Comparison of ENCODE assay signal across 16 cellular contexts in the genomic region with DNA sequence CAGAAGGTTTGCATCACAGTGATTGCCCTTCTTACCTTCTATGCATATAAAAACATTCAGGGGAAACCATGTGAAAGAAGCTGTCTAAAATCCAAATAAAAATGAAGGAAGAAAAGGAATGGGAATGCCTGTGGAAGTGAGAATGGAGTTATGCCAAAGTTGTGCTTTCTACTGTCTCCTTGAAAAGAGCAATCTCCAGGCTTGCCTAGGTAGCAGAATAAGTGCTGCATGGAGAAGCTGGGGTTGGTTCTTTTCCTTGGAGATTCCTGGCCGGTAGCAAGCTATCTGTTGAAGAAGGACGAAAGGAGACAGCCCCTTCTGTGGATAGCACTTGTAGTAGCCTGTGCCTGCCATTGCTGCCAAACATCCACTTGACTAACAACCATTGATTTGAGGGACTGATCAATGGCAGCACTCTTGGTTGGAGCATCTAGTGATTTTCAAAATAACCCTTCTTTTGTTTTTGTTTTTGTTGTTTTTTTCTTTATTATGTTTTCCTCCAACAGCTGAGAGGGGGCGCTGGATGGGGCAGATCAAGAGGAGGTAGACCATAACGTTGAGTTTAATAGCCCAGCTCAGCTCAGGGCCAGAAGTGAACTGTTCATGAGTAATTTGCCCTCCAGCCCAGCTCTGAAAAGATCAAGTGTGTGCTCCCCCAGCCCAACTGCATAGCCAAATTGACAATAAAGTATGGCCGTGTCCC. TPM values are rescaled to one million over a fixed set of nuclear protein-coding genes. Genes with fewer than 3 reads are reported as not detected.
A peak's percentile ranks its signal among the peaks of the same experiment; 100 is the strongest.
DNase-seq lines count a peak whose midpoint lies in the region; ATAC-seq and TF ChIP-seq lines count a peak whose summit lies in the region.
"Had no signal": no experiment of that assay in that cellular context is flagged by ENCODE, and none has a peak within 500 bp of the region (broad histone marks: within the 10 kb centered on the region; RNA-seq: fewer than 3 reads in every experiment).

No MANE protein-coding gene starts in this region.

- intact Hi-C loops in lower lobe of right lung (cut with DNase I): no loop called here
- intact Hi-C loops in vagina (cut with DNase I): no loop called here

- no peaks in the 10 kb centered on the region for H3K36me3 ChIP-seq in lower lobe of right lung
- H3K36me3 ChIP-seq in vagina: no peaks in the 10 kb centered on the region
- H3K36me3 ChIP-seq: BLaER1 treated with 17β-estradiol and CSF1 and Interleukin-3, amounts not matched to agents 10 nM and 100 nM had no signal

- DNase-seq in RPMI7951 (ENCODE audit: low read depth): peak; percentile 24
- peak; percentile 16 for DNase-seq in fibroblast of pulmonary artery (ENCODE audit: low read depth)
- DNase-seq in lower lobe of right lung: no peak
- no peak for DNase-seq in vagina (ENCODE audit: extremely low spot score in 2 of 2)
- DNase-seq in T-cell: no peak
- DNase-seq: activated CD4-positive, alpha-beta memory T cell treated with anti-CD3 and anti-CD28 coated beads for 36 hours; activated T-cell treated with anti-CD3 and anti-CD28 coated beads, Interleukin-2, amount 50 U/mL, for 72 hours; DMS 273 treated with DMSO at 0.1 percent for 48 hours; erythroblast; NCI-H1417 treated with DMSO at 0.1 percent for 48 hours; stimulated activated CD4-positive, alpha-beta T cell treated with anti-CD3 and anti-CD28 coated beads, Interleukin-12 subunit alpha, Interleukin-12 subunit beta, amount 100 ng/mL, for 4 hours had no signal

- TF ChIP-seq CTCF in fibroblast of pulmonary artery (IDR thresholded peaks at IDR 0.05; ENCODE audit: low read length, missing control alignments): peak; percentile 4
- TF ChIP-seq CTCF in lower lobe of right lung (IDR thresholded peaks at IDR 0.05): no peak
- TF ChIP-seq CTCF in vagina (IDR thresholded peaks at IDR 0.05): no peak

- H3K4me1 Mint-ChIP-seq in T-cell: peaks cover 0 to 2% (median 0%) of the 10 kb centered on the region in 3 donors

- CTCF ChIA-PET in T-cell (lab: Charles Lee): no interaction called here

- POLR2A ChIA-PET in T-cell (lab: Charles Lee): no interaction called here

- no peak for TF ChIP-seq POLR2A in vagina (IDR thresholded peaks at IDR 0.05)

- H3K4me3 Mint-ChIP-seq in T-cell: no peak overlapping the region
- H3K4me3 Mint-ChIP-seq: activated CD4-positive, alpha-beta memory T cell treated with anti-CD3 and anti-CD28 coated beads for 36 hours; activated T-cell treated with anti-CD3 and anti-CD28 coated beads, Interleukin-2, amount 50 U/mL, for 72 hours had no signal

- no peak overlapping the region for H3K27ac ChIP-seq in lower lobe of right lung
- no peak overlapping the region for H3K27ac ChIP-seq in vagina
- H3K27ac ChIP-seq: BLaER1 treated with 17β-estradiol and CSF1 and Interleukin-3, amounts not matched to agents 10 nM and 100 nM; SK-N-MC had no signal

- H3K36me3 Mint-ChIP-seq in T-cell: no peaks in the 10 kb centered on the region

- H3K27me3 Mint-ChIP-seq in T-cell: peaks cover 26 to 33% of the 10 kb centered on the region in 2 donors

- H3K27me3 ChIP-seq in lower lobe of right lung (ENCODE audit: low read depth) (peaks cover 21% of the 10 kb centered on the region), vagina (no peaks in the 10 kb centered on the region)
- H3K27me3 ChIP-seq: BLaER1 treated with 17β-estradiol and CSF1 and Interleukin-3, amounts not matched to agents 10 nM and 100 nM had no signal

- H3K4me1 ChIP-seq in lower lobe of right lung: peaks cover 8% of the 10 kb centered on the region
- H3K4me1 ChIP-seq in vagina: peaks cover 10% of the 10 kb centered on the region
- H3K4me1 ChIP-seq: BLaER1 treated with 17β-estradiol and CSF1 and Interleukin-3, amounts not matched to agents 10 nM and 100 nM had no signal

- peaks cover 0 to 4% (median 0%) of the 10 kb centered on the region in 3 donors for H3K9me3 Mint-ChIP-seq in T-cell
- H3K9me3 Mint-ChIP-seq: activated CD4-positive, alpha-beta memory T cell treated with anti-CD3 and anti-CD28 coated beads for 36 hours had no signal

- ATAC-seq in lower lobe of right lung: no peak
- ATAC-seq in esophagus mucosa: no peak
- no peak for ATAC-seq in GM18520 (IDR thresholded peaks at IDR 0.05; ENCODE audit: unreplicated experiment)
- no peak for ATAC-seq in T-cell (replicated peaks in 1 of 4)
- ATAC-seq: activated T-cell treated with anti-CD3 and anti-CD28 coated beads, Interleukin-2, amount 50 U/mL, for 72 hours had no signal

- H3K27ac Mint-ChIP-seq in T-cell: no peak overlapping the region
- H3K27ac Mint-ChIP-seq: activated CD4-positive, alpha-beta memory T cell treated with anti-CD3 and anti-CD28 coated beads for 36 hours; activated T-cell treated with anti-CD3 and anti-CD28 coated beads, Interleukin-2, amount 50 U/mL, for 72 hours had no signal

- H3K9me3 ChIP-seq in lower lobe of right lung (no peaks in the 10 kb centered on the region), vagina (no peaks in the 10 kb centered on the region)

- H3K4me3 ChIP-seq in fibroblast of pulmonary artery (replicated peaks; ENCODE audit: low read depth, low read length) (peak overlapping the region; percentile 83), lower lobe of right lung (peak overlapping the region; percentile 58), vagina (peak overlapping the region; percentile 49 to 55)
- H3K4me3 ChIP-seq: BLaER1 treated with 17β-estradiol and CSF1 and Interleukin-3, amounts not matched to agents 10 nM and 100 nM; SK-N-MC had no signal

RNA-seq across cellular contexts. Expression of a gene that starts 1.6 kb away (rescaled TPM):
- total RNA-seq in RPMI7951 (2014; rRNA removed; shearing (Covaris generic)): 0.20 and 0.36 TPM in 2 replicates
- total RNA-seq in lower lobe of right lung (2.8 TPM), vagina (10.6 TPM), esophagus mucosa (0.48 TPM), T-cell (under 1 TPM in 3 of 5 donors, not detected in 2; 0.03 to 0.07 (median 0.06) TPM)
- total RNA-seq: activated CD4-positive, alpha-beta memory T cell treated with anti-CD3 and anti-CD28 coated beads for 36 hours; activated T-cell treated with anti-CD3 and anti-CD28 coated beads, Interleukin-2, amount 50 U/mL, for 72 hours; NCI-H460 had no signal

Comparison
In these comparisons a context has a peak if more than half of its experiments do, and no peak if none do; other contexts are left out.
1. DNase-seq: peak in RPMI7951 (single experiment) and fibroblast of pulmonary artery (single experiment); none in lower lobe of right lung (single experiment), vagina (0 of 2) and T-cell (0 of 34).
2. Peak in every context shown above with its lines, with median percentiles within 50 percentile points of each other: H3K4me3 ChIP-seq.